In genomic region chr11:43992834-43993637, GRCh38 we compare ENCODE assay signal across 11 cellular contexts. TPM values are rescaled to one million over a fixed set of nuclear protein-coding genes. Genes with fewer than 3 reads are reported as not detected.
DNase-seq lines count a peak whose midpoint lies in the region; ATAC-seq and TF ChIP-seq lines count a peak whose summit lies in the region.
"Had no signal": no experiment of that assay in that cellular context is flagged by ENCODE, and none has a peak within 500 bp of the region (broad histone marks: within the 10 kb centered on the region; RNA-seq: fewer than 3 reads in every experiment).

No MANE protein-coding gene starts in this region.

- no peaks in the 10 kb centered on the region for H3K9me3 ChIP-seq in ascending aorta
- H3K9me3 ChIP-seq in right lobe of liver = no peaks in the 10 kb centered on the region
- H3K9me3 ChIP-seq in uterus = no peaks in the 10 kb centered on the region

- H3K4me1 Mint-ChIP-seq in activated CD4-positive, alpha-beta T cell treated with anti-CD3 and anti-CD28 coated beads for 36 hours = peaks cover 2% of the 10 kb centered on the region

- H3K27ac ChIP-seq in ascending aorta (peak overlapping the region; percentile 78 to 79), right lobe of liver (peak overlapping the region in 1 of 3 donors; percentile 3), uterus (peak overlapping the region; percentile 70 to 71)

- no peak overlapping the region for H3K27ac Mint-ChIP-seq in activated CD4-positive, alpha-beta T cell treated with anti-CD3 and anti-CD28 coated beads for 36 hours

- no peaks in the 10 kb centered on the region for H3K9me3 Mint-ChIP-seq in activated CD4-positive, alpha-beta T cell treated with anti-CD3 and anti-CD28 coated beads for 36 hours (ENCODE audit: low read depth)

- H3K4me1 ChIP-seq in ascending aorta (peaks cover 9 to 25% of the 10 kb centered on the region in 2 donors), right lobe of liver (peaks cover 0 to 8% (median 0%) of the 10 kb centered on the region in 4 donors), uterus (peaks cover 3 to 11% of the 10 kb centered on the region in 2 donors)

- no peak for TF ChIP-seq POLR2A in right lobe of liver (IDR thresholded peaks at IDR 0.05)
- TF ChIP-seq POLR2A in uterus (IDR thresholded peaks at IDR 0.05) = no peak

- no peak for TF ChIP-seq CTCF in ascending aorta (IDR thresholded peaks at IDR 0.05)
- TF ChIP-seq CTCF in right lobe of liver (IDR thresholded peaks at IDR 0.05) = no peak
- TF ChIP-seq CTCF in uterus (IDR thresholded peaks at IDR 0.05) = no peak

- no peaks in the 10 kb centered on the region for H3K27me3 Mint-ChIP-seq in activated CD4-positive, alpha-beta T cell treated with anti-CD3 and anti-CD28 coated beads for 36 hours

- peak; percentile 18 for DNase-seq in activated CD4-positive, alpha-beta T cell treated with anti-CD3 and anti-CD28 coated beads for 36 hours
- no peak for DNase-seq in activated CD4-positive, alpha-beta T cell treated with anti-CD3 and anti-CD28 coated beads for 4 hours
- no peak for DNase-seq in ascending aorta (ENCODE audit: low spot score in 2 of 2)
- no peak for DNase-seq in right lobe of liver
- DNase-seq in uterus = peak in 1 of 2 donors; percentile 45
- DNase-seq in NCI-H1930 (lab: John Stamatoyannopoulos, UW) = no peak
- DNase-seq in NCI-H526 (lab: John Stamatoyannopoulos, UW) = no peak
- DNase-seq: activated CD4-positive, CD25-positive, alpha-beta regulatory T cell; NCI-H187 had no signal

- H3K4me3 ChIP-seq in ascending aorta = peak overlapping the region; percentile 27 to 40
- H3K4me3 ChIP-seq in right lobe of liver = no peak overlapping the region
- peak overlapping the region in 1 of 2 donors; percentile 2 for H3K4me3 ChIP-seq in uterus

- H3K4me3 Mint-ChIP-seq in activated CD4-positive, alpha-beta T cell treated with anti-CD3 and anti-CD28 coated beads for 36 hours = no peak overlapping the region

- H3K36me3 Mint-ChIP-seq in activated CD4-positive, alpha-beta T cell treated with anti-CD3 and anti-CD28 coated beads for 36 hours (ENCODE audit: low read depth) = no peaks in the 10 kb centered on the region

- CTCF ChIA-PET in activated CD4-positive, alpha-beta T cell treated with anti-CD3 and anti-CD28 coated beads for 36 hours (lab: Charles Lee) = interaction anchor here (1.2 kb wide), 1 partner anchor 113 kb away, joined by 3 read pairs; no protein-coding TSS in a partner anchor

- ATAC-seq in activated CD4-positive, alpha-beta T cell treated with anti-CD3 and anti-CD28 coated beads for 36 hours = no peak
- ATAC-seq in right lobe of liver (peak; percentile 24 to 44 (median 33)), GM21576 (IDR thresholded peaks at IDR 0.05; ENCODE audit: unreplicated experiment) (no peak)

- POLR2A ChIA-PET in activated CD4-positive, alpha-beta T cell treated with anti-CD3 and anti-CD28 coated beads for 36 hours (lab: Charles Lee) = no interaction called here

- H3K27me3 ChIP-seq in ascending aorta (no peaks in the 10 kb centered on the region), right lobe of liver (no peaks in the 10 kb centered on the region), uterus (no peaks in the 10 kb centered on the region)

- H3K36me3 ChIP-seq in ascending aorta = no peaks in the 10 kb centered on the region
- H3K36me3 ChIP-seq in right lobe of liver = no peaks in the 10 kb centered on the region
- H3K36me3 ChIP-seq in uterus = no peaks in the 10 kb centered on the region

- WGBS in right lobe of liver (ENCODE audit: insufficient coverage, low coverage, low lambda C conversion rate, missing lambda C conversion rate) = 7% methylated on average over 3 of the region's 14 CpGs

- intact Hi-C loops in activated CD4-positive, alpha-beta T cell treated with anti-CD3 and anti-CD28 coated beads for 36 hours (cut with DNase I, micrococcal nuclease) = no loop called here
- intact Hi-C loops in ascending aorta (cut with DNase I) (no loop called here), right lobe of liver (cut with DNase I) (no loop called here), uterus (cut with DNase I; ENCODE audit: low total_unique reads) (no loop called here)

RNA-seq across cellular contexts. Expression of gene C11orf96, which starts 50.6 kb away (rescaled TPM):
- total RNA-seq in activated CD4-positive, alpha-beta T cell treated with anti-CD3 and anti-CD28 coated beads for 36 hours = under 1 TPM; 0.42 to 0.62 TPM
- total RNA-seq in ascending aorta (2,116 TPM), right lobe of liver (100 to 1,000 TPM in 1 of 6 experiments, 10 to 100 TPM in 2, 1 to 10 TPM in 3; 5.4 to 115 (median 27.7) TPM), uterus (100 to 1,000 TPM in 3 of 4 donors, 10 to 100 TPM in 1; 38.2 to 331 (median 230) TPM)

RNA-seq across cellular contexts. Expression of gene ACCSL, which starts 54.7 kb away (rescaled TPM):
- total RNA-seq in activated CD4-positive, alpha-beta T cell treated with anti-CD3 and anti-CD28 coated beads for 36 hours = not detected
- not detected for total RNA-seq in ascending aorta
- total RNA-seq in right lobe of liver = not detected
- total RNA-seq in uterus = not detected
- total RNA-seq: bronchial epithelial cell had no signal

Comparison
In these comparisons a context has a peak if more than half of its experiments do, and no peak if none do; other contexts are left out.
1. ATAC-seq: peak in right lobe of liver (4 of 4); none in activated CD4-positive, alpha-beta T cell treated with anti-CD3 and anti-CD28 coated beads for 36 hours (single experiment) and GM21576 (single experiment).
2. H3K4me3 ChIP-seq: peak in ascending aorta (2 of 2); none in right lobe of liver (0 of 3).